In genomic region chr5:112738180-112738560, GRCh38 we compare ENCODE assay signal across 8 cellular contexts. TPM values are rescaled to one million over a fixed set of nuclear protein-coding genes. Genes with fewer than 3 reads are reported as not detected.
DNase-seq lines count a peak whose midpoint lies in the region; ATAC-seq and FAIRE-seq lines count a peak whose summit lies in the region.

No MANE protein-coding gene starts in this region.

- peak overlapping the region; percentile 11 for H3K56ac ChIP-seq in mesendoderm (ENCODE audit: low read length)

- H2BK5ac ChIP-seq in mesendoderm (ENCODE audit: low read length): no peak overlapping the region

- FAIRE-seq in urothelium cell line (lab: Jason Lieb, UNC): no peak

- no peak overlapping the region for H3K18ac ChIP-seq in mesendoderm (ENCODE audit: low read length)

- H4K5ac ChIP-seq in mesendoderm (ENCODE audit: low read length): no peak overlapping the region

- H3K36me3 ChIP-seq in duodenal mucosa (ENCODE audit: control insufficient read depth in 1 of 2, insufficient read depth in 2 of 2, low read length in 2 of 2) (no peaks in the 10 kb centered on the region), mesendoderm (ENCODE audit: control insufficient read depth, insufficient read depth, low read length) (no peaks in the 10 kb centered on the region)

- no peak overlapping the region for H4K8ac ChIP-seq in mesendoderm (ENCODE audit: low read depth, low read length)

- no peak overlapping the region for H3K4ac ChIP-seq in mesendoderm (ENCODE audit: low read depth, low read length)

- peak overlapping the region; percentile 80 for H3K4me2 ChIP-seq in mesendoderm (ENCODE audit: low read length)

- H3K9me3 ChIP-seq in duodenal mucosa (ENCODE audit: control insufficient read depth in 1 of 2, low read length in 2 of 2): no peaks in the 10 kb centered on the region

- DNase-seq in NCI-H1694 treated with DMSO at 0.1 percent for 48 hours (lab: John Stamatoyannopoulos, UW) (peak; percentile 26), NCI-H1694 (lab: John Stamatoyannopoulos, UW) (no peak), RPMI8226 (peak; percentile 64), mesendoderm (peak; percentile 57), urothelium cell line (ENCODE audit: low spot score) (peak; percentile 5)

- peaks cover 0 to 8% of the 10 kb centered on the region in 2 donors for H3K4me1 ChIP-seq in duodenal mucosa (ENCODE audit: control insufficient read depth in 1 of 2, insufficient read depth in 2 of 2, low read length in 2 of 2)
- H3K4me1 ChIP-seq in mesendoderm (ENCODE audit: control insufficient read depth, low read depth, low read length): peaks cover 3% of the 10 kb centered on the region

- no CpG with 5 or more reads among the region's 5 CpGs for WGBS in mesendoderm (ENCODE audit: extremely low coverage, insufficient coverage, low lambda C conversion rate)

- H3K27ac ChIP-seq in duodenal mucosa (ENCODE audit: low read depth, low read length) (no peak overlapping the region), mesendoderm (ENCODE audit: low read depth, low read length) (no peak overlapping the region)

- peak; percentile 20 for ATAC-seq in HG02798 (IDR thresholded peaks at IDR 0.05; ENCODE audit: poor library complexity, unreplicated experiment)
- ATAC-seq in GM21381 (IDR thresholded peaks at IDR 0.05; ENCODE audit: unreplicated experiment): no peak

- H3K27me3 ChIP-seq in duodenal mucosa (ENCODE audit: control insufficient read depth in 1 of 2, insufficient read depth in 2 of 2, low read length in 2 of 2) (no peaks in the 10 kb centered on the region), mesendoderm (ENCODE audit: insufficient read depth, low read length, poor library complexity) (no peaks in the 10 kb centered on the region)

- H3K79me1 ChIP-seq in mesendoderm (ENCODE audit: low read length): peaks cover 4% of the 10 kb centered on the region

- peak overlapping the region in 1 of 2 donors; percentile 41 for H3K9ac ChIP-seq in duodenal mucosa (ENCODE audit: low read depth in 1 of 2, low read length in 2 of 2)
- peak overlapping the region; percentile 60 for H3K9ac ChIP-seq in mesendoderm (ENCODE audit: low read length)

- no peak overlapping the region for H2BK15ac ChIP-seq in mesendoderm (replicated peaks; ENCODE audit: low read depth)

- peaks cover 8% of the 10 kb centered on the region for H3K79me2 ChIP-seq in mesendoderm (ENCODE audit: control insufficient read depth, insufficient read depth, low read length)

- H3K23ac ChIP-seq in mesendoderm (ENCODE audit: low read length): no peak overlapping the region

- H3K4me3 ChIP-seq in duodenal mucosa (ENCODE audit: low read depth in 1 of 2, low read length in 2 of 2): peak overlapping the region; percentile 84 to 86
- no peak overlapping the region for H3K4me3 ChIP-seq in mesendoderm (ENCODE audit: low read length)

- no peak overlapping the region for H2BK120ac ChIP-seq in mesendoderm (ENCODE audit: low read depth, low read length)

- H2AK5ac ChIP-seq in mesendoderm (ENCODE audit: low read length): no peak overlapping the region

RNA-seq across cellular contexts. Expression of gene APC, which starts 0.5 kb away (rescaled TPM):
- polyA plus RNA-seq in mesendoderm (2013, experiment 1 of 2): 13.7 TPM
- 13.6 TPM for polyA plus RNA-seq in mesendoderm (2013, experiment 2 of 2)
